Comparison of ENCODE assay signal across 8 cellular contexts in genomic region chr11:61007383-61007970, GRCh38. TPM values are rescaled to one million over a fixed set of nuclear protein-coding genes. Genes with fewer than 3 reads are reported as not detected.
A peak's percentile ranks its signal among the peaks of the same experiment; 100 is the strongest.
DNase-seq lines count a peak whose midpoint lies in the region; ATAC-seq and TF ChIP-seq lines count a peak whose summit lies in the region.

No MANE protein-coding gene starts in this region.

- H3K27me3 ChIP-seq in GM06990 (replicated peaks; ENCODE audit: control insufficient read depth, insufficient read depth, low read length), result no peaks in the 10 kb centered on the region

- POLR2A ChIA-PET in RWPE1 (lab: Yijun Ruan, JAX; ENCODE audit: low non-redundant PET), result no interaction called here

- CTCF ChIA-PET in RWPE1 (lab: Yijun Ruan, JAX), result interaction anchor here (0.6 to 1.0 kb wide), 2 partner anchors 36 to 125 kb away, joined by 3 read pairs; no protein-coding TSS in a partner anchor

- intact Hi-C loops in posterior vena cava (cut with DNase I), result no loop called here

- peak overlapping the region; percentile 49 for H3K4me3 ChIP-seq in GM06990 (replicated peaks; ENCODE audit: low read depth, low read length)

- no peak for DNase-seq in GM06990 (ENCODE audit: extremely low read depth, insufficient read length)
- DNase-seq in RWPE1 (ENCODE audit: low spot score), result peak; percentile 22
- DNase-seq in germinal center (ENCODE audit: low spot score), result peak; percentile 39
- peak; percentile 79 for DNase-seq in posterior vena cava (ENCODE audit: low spot score)
- DNase-seq in NOMO-1 (lab: John Stamatoyannopoulos, UW; ENCODE audit: unreplicated experiment in 2 of 2), result no peak
- DNase-seq in activated CD8-positive, alpha-beta memory T cell treated with anti-CD3 and anti-CD28 coated beads, Interleukin-2, amount 50 U/mL, for 4 hours, result no peak

- H3K27ac ChIP-seq in RWPE1, result no peak overlapping the region

- ATAC-seq in GM21360 (IDR thresholded peaks at IDR 0.05; ENCODE audit: unreplicated experiment), result no peak
- ATAC-seq in GM19328 (IDR thresholded peaks at IDR 0.05; ENCODE audit: unreplicated experiment), result no peak

- TF ChIP-seq CTCF in GM06990 (IDR thresholded peaks at IDR 0.05; ENCODE audit: insufficient read depth, low read length, poor library complexity, severe bottlenecking), result no peak
- no peak for TF ChIP-seq CTCF in RWPE1 (conservative IDR thresholded peaks at IDR 0.05; ENCODE audit: low read depth)

- H3K36me3 ChIP-seq in GM06990 (ENCODE audit: control insufficient read depth, insufficient read depth, low read length), result no peaks in the 10 kb centered on the region

RNA-seq across cellular contexts. Expression of gene CD6, which starts 36.0 kb away (rescaled TPM):
- under 1 TPM; 0.43 to 0.93 TPM for total RNA-seq in posterior vena cava

RNA-seq across cellular contexts. Expression of gene SLC15A3, which starts 55.5 kb away (rescaled TPM):
- total RNA-seq in posterior vena cava, result 10 to 100 TPM; 27.4 to 29.3 TPM

Comparison
In these comparisons a context has a peak if more than half of its experiments do, and no peak if none do; other contexts are left out.
1. DNase-seq: peak in RWPE1 (single experiment), germinal center (single experiment) and posterior vena cava (single experiment); none in GM06990 (single experiment), NOMO-1 (0 of 2) and activated CD8-positive, alpha-beta memory T cell treated with anti-CD3 and anti-CD28 coated beads, Interleukin-2, amount 50 U/mL, for 4 hours (single experiment).